ENCODE assay signal across 2 cellular contexts in genomic region chr18:3721771-3722661, GRCh38.
TF ChIP-seq lines count a peak whose summit lies in the region.

No MANE protein-coding gene starts in this region.

TF ChIP-seq in GM23338, 12 proteins besides CTCF, POLR2A, EP300 and RAD21:
- TF ChIP-seq ZNF114 (CRISPR knock-in tag; IDR thresholded peaks at IDR 0.05) (no peak), EZH2 (IDR thresholded peaks at IDR 0.05; ENCODE audit: low read depth, unreplicated experiment) (no peak), STAT1 (IDR thresholded peaks at IDR 0.05; ENCODE audit: unreplicated experiment) (no peak)
- TF ChIP-seq, protein P1, sequence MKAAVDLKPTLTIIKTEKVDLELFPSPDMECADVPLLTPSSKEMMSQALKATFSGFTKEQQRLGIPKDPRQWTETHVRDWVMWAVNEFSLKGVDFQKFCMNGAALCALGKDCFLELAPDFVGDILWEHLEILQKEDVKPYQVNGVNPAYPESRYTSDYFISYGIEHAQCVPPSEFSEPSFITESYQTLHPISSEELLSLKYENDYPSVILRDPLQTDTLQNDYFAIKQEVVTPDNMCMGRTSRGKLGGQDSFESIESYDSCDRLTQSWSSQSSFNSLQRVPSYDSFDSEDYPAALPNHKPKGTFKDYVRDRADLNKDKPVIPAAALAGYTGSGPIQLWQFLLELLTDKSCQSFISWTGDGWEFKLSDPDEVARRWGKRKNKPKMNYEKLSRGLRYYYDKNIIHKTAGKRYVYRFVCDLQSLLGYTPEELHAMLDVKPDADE (IDR thresholded peaks at IDR 0.05) = no peak

TF ChIP-seq in H1, 55 proteins besides CTCF, POLR2A, EP300 and RAD21:
- TF ChIP-seq TEAD4 (IDR thresholded peaks at IDR 0.05; ENCODE audit: low read depth, low read length) = no peak
- TF ChIP-seq HDAC6 (IDR thresholded peaks at IDR 0.05; ENCODE audit: low read depth, low read length) = no peak
- TF ChIP-seq SP4 (IDR thresholded peaks at IDR 0.05; ENCODE audit: low read length) = no peak
- no peak for TF ChIP-seq POU5F1 (IDR thresholded peaks at IDR 0.05; ENCODE audit: low read depth, low read length)
- TF ChIP-seq BACH1 (IDR thresholded peaks at IDR 0.05; ENCODE audit: low read length) = no peak
- TF ChIP-seq EZH2 (IDR thresholded peaks at IDR 0.05; ENCODE audit: low read depth, low read length, severe bottlenecking) = no peak
- TF ChIP-seq TAF1 (IDR thresholded peaks at IDR 0.05; ENCODE audit: low read depth, low read length) = no peak
- no peak for TF ChIP-seq SUZ12 (IDR thresholded peaks at IDR 0.05; ENCODE audit: low read length)
- TF ChIP-seq SAP30 (IDR thresholded peaks at IDR 0.05; ENCODE audit: insufficient read depth, insufficient replicate concordance, low read length) = no peak
- TF ChIP-seq ZNF274 (IDR thresholded peaks at IDR 0.05; ENCODE audit: borderline replicate concordance, extremely low read depth, low read length) = no peak
